In genomic region chr17:49745175-49746139, GRCh38 we compare ENCODE assay signal across 14 cellular contexts. TPM values are rescaled to one million over a fixed set of nuclear protein-coding genes. Genes with fewer than 3 reads are reported as not detected.
DNase-seq lines count a peak whose midpoint lies in the region; ATAC-seq, FAIRE-seq and TF ChIP-seq lines count a peak whose summit lies in the region.
"Had no signal": no experiment of that assay in that cellular context is flagged by ENCODE, and none has a peak within 500 bp of the region (broad histone marks: within the 10 kb centered on the region; RNA-seq: fewer than 3 reads in every experiment).

No MANE protein-coding gene starts in this region.

- DNase-seq in NCI-H82 (lab: John Stamatoyannopoulos, UW), result peak; percentile 35
- no peak for DNase-seq in NCI-H82 treated with DMSO at 0.1 percent for 48 hours (lab: John Stamatoyannopoulos, UW; ENCODE audit: unreplicated experiment)
- DNase-seq in GM18507 (ENCODE audit: extremely low spot score, insufficient read length, low read depth), result no peak
- DNase-seq in naive thymus-derived CD4-positive, alpha-beta T cell, result no peak
- no peak for DNase-seq in activated effector memory CD4-positive, alpha-beta T cell treated with Interleukin-2 at 50 U/mL for 16 hours
- no peak for DNase-seq in epidermal melanocyte (ENCODE audit: insufficient read length, low spot score)
- DNase-seq in prostate gland (ENCODE audit: low spot score), result no peak
- DNase-seq: H7, Karpas-422, NCI-H510A treated with DMSO at 0.1 percent for 48 hours had no signal

- WGBS in prostate gland, result 80% methylated on average over 1 of the region's 1 CpG

- TF ChIP-seq POLR2A in prostate gland (IDR thresholded peaks at IDR 0.05), result no peak

- no peaks in the 10 kb centered on the region for H3K9me3 Mint-ChIP-seq in activated T-helper 17 cell treated with anti-CD3 and anti-CD28 coated beads, Interleukin-2, amount 50 U/mL, for 72 hours
- H3K9me3 Mint-ChIP-seq in naive thymus-derived CD4-positive, alpha-beta T cell, result peaks cover 0 to 4% (median 0%) of the 10 kb centered on the region in 11 donors

- H3K4me3 ChIP-seq in naive thymus-derived CD4-positive, alpha-beta T cell (ENCODE audit: low read length), result no peak overlapping the region
- no peak overlapping the region for H3K4me3 ChIP-seq in prostate gland
- H3K4me3 ChIP-seq: lung had no signal

- peak; percentile 69 for FAIRE-seq in GM18507 (lab: Jason Lieb, UNC)

- H3K9me3 ChIP-seq in naive thymus-derived CD4-positive, alpha-beta T cell (ENCODE audit: control insufficient read depth in 2 of 3, low read length in 3 of 3), result no peaks in the 10 kb centered on the region
- no peaks in the 10 kb centered on the region for H3K9me3 ChIP-seq in prostate gland

- H3K27me3 Mint-ChIP-seq in activated T-helper 17 cell treated with anti-CD3 and anti-CD28 coated beads, Interleukin-2, amount 50 U/mL, for 72 hours, result no peaks in the 10 kb centered on the region
- H3K27me3 Mint-ChIP-seq in naive thymus-derived CD4-positive, alpha-beta T cell, result no peaks in the 10 kb centered on the region

- intact Hi-C loops in naive thymus-derived CD4-positive, alpha-beta T cell (cut with micrococcal nuclease), result loop anchor here (1.0 to 10.0 kb wide), 3 partner anchors 19 to 551 kb away; partner anchors contain the start of genes FAM117A (in 1 of the 2) and KAT7 (in 1 of the 2)
- intact Hi-C loops in prostate gland (cut with DNase I), result no loop called here

- POLR2A ChIA-PET in naive thymus-derived CD4-positive, alpha-beta T cell (lab: Charles Lee), result interaction anchor here (1.0 to 10.2 kb wide), 7 partner anchors 7 to 42 kb away, joined by 3 to 318 read pairs (median 25); partner anchors contain the start of genes FAM117A, KAT7 and SLC35B1

- CTCF ChIA-PET in naive thymus-derived CD4-positive, alpha-beta T cell (lab: Charles Lee), result interaction anchor here (1.1 kb wide), 1 partner anchor 18 kb away, joined by 6 read pairs; no protein-coding TSS in a partner anchor

- no peaks in the 10 kb centered on the region for H3K36me3 ChIP-seq in naive thymus-derived CD4-positive, alpha-beta T cell (ENCODE audit: control insufficient read depth in 2 of 3, insufficient read depth in 3 of 3, low read length in 3 of 3)
- H3K36me3 ChIP-seq in prostate gland, result no peaks in the 10 kb centered on the region

- H3K27ac ChIP-seq in naive thymus-derived CD4-positive, alpha-beta T cell (ENCODE audit: low read depth, low read length), result peak overlapping the region; percentile 84
- no peak overlapping the region for H3K27ac ChIP-seq in prostate gland
- H3K27ac ChIP-seq: 22Rv1, RWPE1 had no signal

- peaks cover 21% of the 10 kb centered on the region for H3K36me3 Mint-ChIP-seq in activated T-helper 17 cell treated with anti-CD3 and anti-CD28 coated beads, Interleukin-2, amount 50 U/mL, for 72 hours (ENCODE audit: low read depth)
- H3K36me3 Mint-ChIP-seq in naive thymus-derived CD4-positive, alpha-beta T cell, result peaks cover 3 to 32% (median 19%) of the 10 kb centered on the region in 5 donors

- H3K4me1 ChIP-seq in naive thymus-derived CD4-positive, alpha-beta T cell (ENCODE audit: control insufficient read depth in 2 of 2, insufficient read depth in 2 of 2, low read length in 2 of 2), result peaks cover 95% of the 10 kb centered on the region in 2 donors
- no peaks in the 10 kb centered on the region for H3K4me1 ChIP-seq in prostate gland (replicated peaks)

- H3K4me1 Mint-ChIP-seq in activated T-helper 17 cell treated with anti-CD3 and anti-CD28 coated beads, Interleukin-2, amount 50 U/mL, for 72 hours, result peaks cover 71% of the 10 kb centered on the region
- H3K4me1 Mint-ChIP-seq in naive thymus-derived CD4-positive, alpha-beta T cell, result peaks cover 67 to 97% (median 85%) of the 10 kb centered on the region in 7 donors

- peak; percentile 13 for ATAC-seq in activated T-helper 17 cell treated with anti-CD3 and anti-CD28 coated beads, Interleukin-2, amount 50 U/mL, for 72 hours (replicated peaks)
- no peak for ATAC-seq in naive thymus-derived CD4-positive, alpha-beta T cell

- no peaks in the 10 kb centered on the region for H3K27me3 ChIP-seq in naive thymus-derived CD4-positive, alpha-beta T cell (ENCODE audit: control insufficient read depth in 2 of 2, insufficient read depth in 2 of 2, low read length in 2 of 2)
- H3K27me3 ChIP-seq in prostate gland (replicated peaks; ENCODE audit: insufficient read depth), result no peaks in the 10 kb centered on the region

- H3K27ac Mint-ChIP-seq in activated T-helper 17 cell treated with anti-CD3 and anti-CD28 coated beads, Interleukin-2, amount 50 U/mL, for 72 hours, result peak overlapping the region; percentile 85
- peak overlapping the region; percentile 88 to 98 (median 97) for H3K27ac Mint-ChIP-seq in naive thymus-derived CD4-positive, alpha-beta T cell

- H3K4me3 Mint-ChIP-seq in activated T-helper 17 cell treated with anti-CD3 and anti-CD28 coated beads, Interleukin-2, amount 50 U/mL, for 72 hours, result peak overlapping the region; percentile 84
- H3K4me3 Mint-ChIP-seq in naive thymus-derived CD4-positive, alpha-beta T cell, result peak overlapping the region; percentile 60 to 87 (median 76)

- TF ChIP-seq CTCF in prostate gland (IDR thresholded peaks at IDR 0.05), result no peak

RNA-seq across cellular contexts. Expression of gene FAM117A, which starts 18.5 kb away (rescaled TPM):
- 10 to 100 TPM; 25.8 TPM for total RNA-seq in activated T-helper 17 cell treated with anti-CD3 and anti-CD28 coated beads, Interleukin-2, amount 50 U/mL, for 72 hours
- total RNA-seq in naive thymus-derived CD4-positive, alpha-beta T cell, result 10 to 100 TPM; 31.8 to 99.1 (median 58.5) TPM
- 10 to 100 TPM; 47.2 to 59.0 TPM for polyA plus RNA-seq in naive thymus-derived CD4-positive, alpha-beta T cell
- 10 to 100 TPM; 30.9 to 46.4 TPM for total RNA-seq in prostate gland

RNA-seq across cellular contexts. Expression of gene SLC35B1, which starts 37.7 kb away (rescaled TPM):
- total RNA-seq in activated T-helper 17 cell treated with anti-CD3 and anti-CD28 coated beads, Interleukin-2, amount 50 U/mL, for 72 hours, result 10 to 100 TPM; 29.1 to 60.9 TPM
- total RNA-seq in naive thymus-derived CD4-positive, alpha-beta T cell, result 10 to 100 TPM; 42.1 to 83.0 (median 49.0) TPM
- polyA plus RNA-seq in naive thymus-derived CD4-positive, alpha-beta T cell, result 10 to 100 TPM; 23.4 to 28.5 TPM
- total RNA-seq in prostate gland, result 10 to 100 TPM; 31.0 to 81.0 TPM

RNA-seq across cellular contexts. Expression of gene KAT7, which starts 43.0 kb away (rescaled TPM):
- total RNA-seq in activated T-helper 17 cell treated with anti-CD3 and anti-CD28 coated beads, Interleukin-2, amount 50 U/mL, for 72 hours, result 10 to 100 TPM; 66.4 to 86.4 TPM
- total RNA-seq in naive thymus-derived CD4-positive, alpha-beta T cell, result 100 to 1,000 TPM in 4 of 5 experiments, 10 to 100 TPM in 1; 85.6 to 195 (median 132) TPM
- polyA plus RNA-seq in naive thymus-derived CD4-positive, alpha-beta T cell, result 10 to 100 TPM; 39.2 to 54.8 TPM
- total RNA-seq in prostate gland, result 10 to 100 TPM; 48.3 to 78.6 TPM
